In the genomic region with DNA sequence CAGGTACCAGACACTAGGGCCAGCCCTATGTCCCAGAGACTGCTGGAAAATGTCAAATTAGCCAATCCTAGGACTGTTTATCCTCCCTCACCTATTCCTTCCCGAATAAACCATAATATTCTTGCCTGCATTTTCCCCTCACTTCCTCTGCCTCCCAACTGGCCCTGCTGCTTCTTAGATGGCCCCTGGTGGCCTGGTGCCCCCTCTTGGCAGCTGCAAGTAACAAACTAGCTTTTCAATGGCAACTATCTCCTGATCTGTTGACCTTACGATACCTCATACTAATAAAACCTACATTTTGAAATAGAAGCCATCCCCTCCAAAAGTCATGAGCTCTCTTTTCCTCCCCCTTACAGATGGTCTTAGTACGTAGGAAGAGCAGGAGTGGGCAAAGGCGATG, we compare ENCODE assay signal across 1 cellular context.
TF ChIP-seq lines count a peak whose summit lies in the region.

No MANE protein-coding gene starts in this region.

TF ChIP-seq in GM12878, 131 proteins besides CTCF, POLR2A, EP300 and RAD21 (continued from another document):
- TF ChIP-seq CBX3 (IDR thresholded peaks at IDR 0.05; ENCODE audit: borderline replicate concordance, low read depth), result no peak
- TF ChIP-seq HCFC1 (IDR thresholded peaks at IDR 0.05; ENCODE audit: low read length), result no peak
- TF ChIP-seq JUND (IDR thresholded peaks at IDR 0.05; ENCODE audit: low read depth, low read length), result no peak
- TF ChIP-seq CREM (IDR thresholded peaks at IDR 0.05; ENCODE audit: low read depth), result no peak
- no peak for TF ChIP-seq TCF7 (IDR thresholded peaks at IDR 0.05; ENCODE audit: borderline replicate concordance)
- TF ChIP-seq IKZF1 (conservative IDR thresholded peaks at IDR 0.05), result no peak
- no peak for TF ChIP-seq KLF5 (IDR thresholded peaks at IDR 0.05; ENCODE audit: partially characterized antibody)
TF ChIP-seq in GM12878: peak in this region for 0.
